In genomic region chr1:41289196-41289595, GRCh38 we compare ENCODE assay signal across 23 cellular contexts. TPM values are rescaled to one million over a fixed set of nuclear protein-coding genes. Genes with fewer than 3 reads are reported as not detected.
DNase-seq lines count a peak whose midpoint lies in the region; TF ChIP-seq lines count a peak whose summit lies in the region.
"Had no signal": no experiment of that assay in that cellular context is flagged by ENCODE, and none has a peak within 500 bp of the region (broad histone marks: within the 10 kb centered on the region; RNA-seq: fewer than 3 reads in every experiment).

No MANE protein-coding gene starts in this region.

- H3K4me3 ChIP-seq in osteoblast (ENCODE audit: insufficient read depth, low read length): no peak overlapping the region
- H3K4me3 ChIP-seq: BLaER1, GM12878 had no signal

- H3K4me1 Mint-ChIP-seq in type B pancreatic cell (ENCODE audit: unreplicated experiment): peaks cover 21% of the 10 kb centered on the region
- H3K4me1 Mint-ChIP-seq: CD4-positive, alpha-beta memory T cell; CD4-positive, CD25-positive, alpha-beta regulatory T cell; CD8-positive, alpha-beta memory T cell had no signal

- no peak overlapping the region for H3K27ac Mint-ChIP-seq in type B pancreatic cell
- H3K27ac Mint-ChIP-seq: CD14-positive monocyte; CD4-positive, alpha-beta memory T cell; CD4-positive, CD25-positive, alpha-beta regulatory T cell; CD8-positive, alpha-beta memory T cell had no signal

- no peaks in the 10 kb centered on the region for H3K36me3 Mint-ChIP-seq in type B pancreatic cell
- H3K36me3 Mint-ChIP-seq: CD14-positive monocyte; CD4-positive, alpha-beta memory T cell; CD4-positive, CD25-positive, alpha-beta regulatory T cell had no signal

- peak; percentile 15 for DNase-seq in ecto neural progenitor cell (ENCODE audit: low spot score)
- peak; percentile 62 for DNase-seq in osteoblast (ENCODE audit: insufficient read length, low spot score, missing footprints)
- DNase-seq in type B pancreatic cell (ENCODE audit: extremely low spot score, unreplicated experiment): peak; percentile 54
- no peak for DNase-seq in activated CD8-positive, alpha-beta memory T cell treated with anti-CD3 and anti-CD28 coated beads, Interleukin-2, amount 50 U/mL, for 48 hours
- DNase-seq in activated naive CD4-positive, alpha-beta T cell (lab: John Stamatoyannopoulos, UW): no peak
- DNase-seq in activated T-cell treated with anti-CD3 and anti-CD28 coated beads, Interleukin-2, amount 50 U/mL, for 48 hours: no peak
- DNase-seq: 8988T; ACHN; BE2C; C1 segment of cervical spinal cord; CD4-positive, alpha-beta memory T cell; CD4-positive, CD25-positive, alpha-beta regulatory T cell; CD8-positive, alpha-beta memory T cell; COR-L47; DMS 273 treated with DMSO at 0.1 percent for 48 hours; DMS153; DMS79; DND-41; EL; GDM1 had no signal

- no peaks in the 10 kb centered on the region for H3K9me3 Mint-ChIP-seq in type B pancreatic cell
- H3K9me3 Mint-ChIP-seq: CD14-positive monocyte; CD4-positive, alpha-beta memory T cell had no signal

- no peaks in the 10 kb centered on the region for H3K36me3 ChIP-seq in osteoblast (ENCODE audit: insufficient read depth, low read length)
- H3K36me3 ChIP-seq: BE2C, BLaER1 had no signal

- no peaks in the 10 kb centered on the region for H3K9me3 ChIP-seq in osteoblast (ENCODE audit: low read depth, low read length)
- H3K9me3 ChIP-seq: BE2C, BLaER1 had no signal

- no peaks in the 10 kb centered on the region for H4K20me1 ChIP-seq in osteoblast (ENCODE audit: insufficient read depth, low read length)
- H4K20me1 ChIP-seq: BLaER1 had no signal

- H3K27me3 Mint-ChIP-seq in type B pancreatic cell: peaks cover 46% of the 10 kb centered on the region

- no peaks in the 10 kb centered on the region for H3K4me1 ChIP-seq in osteoblast (ENCODE audit: insufficient read depth, low read length)
- H3K4me1 ChIP-seq: BE2C, BLaER1 had no signal

- no peaks in the 10 kb centered on the region for H3K79me2 ChIP-seq in osteoblast (ENCODE audit: insufficient read depth, low read length)

- H3K27me3 ChIP-seq in osteoblast (ENCODE audit: insufficient read depth, low read length): peaks cover 7% of the 10 kb centered on the region
- H3K27me3 ChIP-seq: BE2C, BLaER1 had no signal

- no peak overlapping the region for H3K27ac ChIP-seq in osteoblast (ENCODE audit: low read depth, low read length)
- H3K27ac ChIP-seq: BLaER1 had no signal

- H2AFZ ChIP-seq in osteoblast (ENCODE audit: low read length): no peak overlapping the region

- no peak overlapping the region for H3K4me3 Mint-ChIP-seq in type B pancreatic cell
- H3K4me3 Mint-ChIP-seq: CD4-positive, CD25-positive, alpha-beta regulatory T cell; CD8-positive, alpha-beta memory T cell had no signal

- no peak for TF ChIP-seq CTCF in osteoblast (IDR thresholded peaks at IDR 0.05; ENCODE audit: extremely low read depth, low read depth, low read length)
- no peak for TF ChIP-seq CTCF in type B pancreatic cell (conservative IDR thresholded peaks at IDR 0.05)

- no peak overlapping the region for H3K4me2 ChIP-seq in osteoblast (ENCODE audit: insufficient read depth, low read length)
- H3K4me2 ChIP-seq: BLaER1 had no signal

RNA-seq across cellular contexts. Expression of gene SCMH1, which starts 47.1 kb away (rescaled TPM):
- 30.9 and 33.7 TPM in 2 replicates for total RNA-seq in osteoblast
- total RNA-seq in type B pancreatic cell (ENCODE audit: low replicate concordance): 17.2 and 36.7 TPM in 2 replicates

Comparison
In these comparisons a context has a peak if more than half of its experiments do, and no peak if none do; other contexts are left out.
1. DNase-seq: peak in ecto neural progenitor cell (single experiment), osteoblast (single experiment) and type B pancreatic cell (single experiment); none in activated CD8-positive, alpha-beta memory T cell treated with anti-CD3 and anti-CD28 coated beads, Interleukin-2, amount 50 U/mL, for 48 hours (single experiment), activated naive CD4-positive, alpha-beta T cell (0 of 4) and activated T-cell treated with anti-CD3 and anti-CD28 coated beads, Interleukin-2, amount 50 U/mL, for 48 hours (0 of 2).